Comparison of ENCODE assay signal across 15 cellular contexts in genomic region chr5:14168793-14169262, GRCh38. TPM values are rescaled to one million over a fixed set of nuclear protein-coding genes. Genes with fewer than 3 reads are reported as not detected.
DNase-seq lines count a peak whose midpoint lies in the region; ATAC-seq and TF ChIP-seq lines count a peak whose summit lies in the region.
"Had no signal": no experiment of that assay in that cellular context is flagged by ENCODE, and none has a peak within 500 bp of the region (broad histone marks: within the 10 kb centered on the region; RNA-seq: fewer than 3 reads in every experiment).

No MANE protein-coding gene starts in this region.

- peaks cover 2 to 10% (median 4%) of the 10 kb centered on the region in 7 donors for H3K9me3 Mint-ChIP-seq in CD14-positive monocyte
- H3K9me3 Mint-ChIP-seq in memory B cell = peaks cover 2% of the 10 kb centered on the region
- H3K9me3 Mint-ChIP-seq: central memory CD8-positive, alpha-beta T cell had no signal

- peak overlapping the region; percentile 72 to 88 (median 83) for H3K27ac Mint-ChIP-seq in CD14-positive monocyte
- H3K27ac Mint-ChIP-seq in memory B cell = peak overlapping the region; percentile 94

- intact Hi-C loops in CD14-positive monocyte (cut with micrococcal nuclease) = loop anchor here (2.0 to 5.0 kb wide), 2 partner anchors 16 to 33 kb away; no protein-coding TSS in a partner anchor

- peak overlapping the region; percentile 34 to 72 for H3K4me3 Mint-ChIP-seq in CD14-positive monocyte
- peak overlapping the region; percentile 95 for H3K4me3 Mint-ChIP-seq in memory B cell
- H3K4me3 Mint-ChIP-seq: central memory CD8-positive, alpha-beta T cell had no signal

- DNase-seq in CD14-positive monocyte (ENCODE audit: low spot score) (no peak), NCI-H82 treated with DMSO at 0.1 percent for 48 hours (lab: John Stamatoyannopoulos, UW; ENCODE audit: unreplicated experiment) (peak; percentile 65), memory B cell (ENCODE audit: low spot score in 2 of 2) (no peak), HT-29 (ENCODE audit: low spot score) (no peak), NCI-H1417 treated with DMSO at 0.1 percent for 48 hours (lab: John Stamatoyannopoulos, UW) (no peak), midbrain (lab: John Stamatoyannopoulos, UW) (no peak)
- DNase-seq: activated CD4-positive, alpha-beta T cell treated with anti-CD3 and anti-CD28 coated beads, Interleukin-2, amount 50 U/mL, for 4 hours; activated naive CD4-positive, alpha-beta T cell treated with Interleukin-2 at 50 U/mL for 16 hours; C1 segment of cervical spinal cord; GDM1; posterior cingulate gyrus; stimulated activated CD4-positive, alpha-beta T cell treated with anti-CD3 and anti-CD28 coated beads, Interleukin-4, amount 100 ng/mL, for 1 hour had no signal

- H3K27me3 Mint-ChIP-seq in CD14-positive monocyte (ENCODE audit: low read depth in 3 of 3) (no peaks in the 10 kb centered on the region), memory B cell (no peaks in the 10 kb centered on the region)

- H3K36me3 Mint-ChIP-seq in CD14-positive monocyte (peaks cover 0 to 2% of the 10 kb centered on the region in 2 donors), memory B cell (peaks cover 8% of the 10 kb centered on the region)

- ATAC-seq in GM21825 (IDR thresholded peaks at IDR 0.05; ENCODE audit: unreplicated experiment) (peak; percentile 0), memory B cell (ENCODE audit: low read depth) (peak; percentile 8), GM19455 (IDR thresholded peaks at IDR 0.05; ENCODE audit: unreplicated experiment) (no peak)

- peaks cover 79% of the 10 kb centered on the region for H3K4me1 Mint-ChIP-seq in CD14-positive monocyte
- H3K4me1 Mint-ChIP-seq in memory B cell = peaks cover 73% of the 10 kb centered on the region

- TF ChIP-seq CTCF in CD14-positive monocyte (IDR thresholded peaks at IDR 0.05) = no peak

RNA-seq across cellular contexts. Expression of gene TRIO, which starts 25.7 kb away (rescaled TPM):
- polyA plus RNA-seq in CD14-positive monocyte = 1 to 10 TPM; 1.7 to 2.1 TPM
- total RNA-seq in HT-29 (2014; rRNA removed; shearing (Covaris generic)) = 96.9 and 104 TPM in 2 replicates
